ENCODE assay signal across 27 cellular contexts in the genomic region with DNA sequence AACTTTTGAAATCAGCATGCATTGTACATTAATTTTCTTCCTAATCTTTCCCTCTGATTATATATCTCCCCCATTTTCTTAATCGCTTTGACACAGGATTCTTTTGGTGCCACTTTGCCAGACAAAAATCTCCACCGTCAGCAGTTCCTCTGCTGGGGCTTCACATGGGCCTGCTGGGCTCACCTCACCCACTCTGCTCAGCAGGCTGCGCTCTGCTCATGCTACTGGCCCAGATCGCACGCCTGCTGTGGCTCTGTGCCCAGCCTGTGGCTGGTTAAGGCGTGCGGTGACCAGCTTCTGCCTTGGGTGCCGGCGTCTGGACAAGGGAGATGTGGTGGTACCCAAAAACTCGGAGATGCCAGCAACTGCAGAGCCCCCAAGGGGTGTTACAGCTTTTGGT. TPM values are rescaled to one million over a fixed set of nuclear protein-coding genes. Genes with fewer than 3 reads are reported as not detected.
DNase-seq lines count a peak whose midpoint lies in the region; ATAC-seq, FAIRE-seq and TF ChIP-seq lines count a peak whose summit lies in the region.
"Had no signal": no experiment of that assay in that cellular context is flagged by ENCODE, and none has a peak within 500 bp of the region (broad histone marks: within the 10 kb centered on the region; RNA-seq: fewer than 3 reads in every experiment).

No MANE protein-coding gene starts in this region.

- ATAC-seq in HepG2, result no peak
- ATAC-seq in right lobe of liver, result no peak
- ATAC-seq in RWPE2 (ENCODE audit: low read depth), result no peak
- ATAC-seq in GM18868 (IDR thresholded peaks at IDR 0.05; ENCODE audit: unreplicated experiment), result no peak
- ATAC-seq: GM12878, T-helper 17 cell had no signal

- H4K20me1 ChIP-seq in HepG2 (ENCODE audit: insufficient read depth, low read length), result no peaks in the 10 kb centered on the region
- H4K20me1 ChIP-seq: BLaER1 treated with 17β-estradiol and CSF1 and Interleukin-3, amounts not matched to agents 10 nM and 100 nM had no signal

- TF ChIP-seq POLR2A in HepG2 (IDR thresholded peaks at IDR 0.05; ENCODE audit: insufficient read depth in 1 of 2, low read depth in 2 of 2, low read length in 2 of 2) (no peak), right lobe of liver (IDR thresholded peaks at IDR 0.05) (no peak)

- CTCF ChIA-PET in HepG2 (lab: Yijun Ruan, JAX; ENCODE audit: low intra/inter-chr PET ratio, low total read pairs), result no interaction called here

- peaks cover 8% of the 10 kb centered on the region for H3K9me3 Mint-ChIP-seq in mesothelial cell of epicardium
- H3K9me3 Mint-ChIP-seq: CD4-positive, alpha-beta T cell had no signal

- H3K27ac Mint-ChIP-seq in mesothelial cell of epicardium, result peak overlapping the region; percentile 73
- H3K27ac Mint-ChIP-seq: CD4-positive, alpha-beta T cell; IgD-negative memory B cell; T-helper 17 cell had no signal

- H3K4me1 ChIP-seq in HepG2 (ENCODE audit: insufficient read depth, low read length) (no peaks in the 10 kb centered on the region), right lobe of liver (no peaks in the 10 kb centered on the region), RWPE2 (ENCODE audit: insufficient read depth, poor library complexity, severe bottlenecking) (peaks cover 18% of the 10 kb centered on the region)
- H3K4me1 ChIP-seq: BLaER1 treated with 17β-estradiol and CSF1 and Interleukin-3, amounts not matched to agents 10 nM and 100 nM had no signal

- WGBS in HepG2 (ENCODE audit: low lambda C conversion rate), result 17% methylated on average over 5 of the region's 10 CpGs
- WGBS in right lobe of liver (ENCODE audit: insufficient coverage, low coverage, low lambda C conversion rate, missing lambda C conversion rate), result 97% methylated on average over 4 of the region's 10 CpGs

- TF ChIP-seq CTCF in HepG2 (CRISPR knock-in tag; IDR thresholded peaks at IDR 0.05) (no peak), right lobe of liver (IDR thresholded peaks at IDR 0.05) (no peak), RWPE2 (IDR thresholded peaks at IDR 0.05; ENCODE audit: poor library complexity, severe bottlenecking) (no peak), mesothelial cell of epicardium (IDR thresholded peaks at IDR 0.05; ENCODE audit: unreplicated experiment) (no peak)

- H3K4me1 Mint-ChIP-seq in mesothelial cell of epicardium, result peaks cover 17% of the 10 kb centered on the region
- H3K4me1 Mint-ChIP-seq: IgD-negative memory B cell had no signal

- no peak overlapping the region for H3K4me3 Mint-ChIP-seq in mesothelial cell of epicardium
- H3K4me3 Mint-ChIP-seq: CD4-positive, alpha-beta T cell; IgD-negative memory B cell; T-helper 17 cell had no signal

- H3K9me3 ChIP-seq in HepG2 (ENCODE audit: low read length) (no peaks in the 10 kb centered on the region), right lobe of liver (no peaks in the 10 kb centered on the region), RWPE2 (ENCODE audit: severe bottlenecking) (peaks cover 5% of the 10 kb centered on the region)

- DNase-seq in HepG2 (ENCODE audit: low spot score) (no peak), right lobe of liver (no peak), RWPE2 (ENCODE audit: low spot score) (no peak), mesothelial cell of epicardium (ENCODE audit: low spot score in 2 of 2, unreplicated experiment in 2 of 2) (no peak), DMS153 treated with DMSO at 0.1 percent for 48 hours (lab: John Stamatoyannopoulos, UW; ENCODE audit: unreplicated experiment) (no peak), HT-29 (ENCODE audit: low spot score) (no peak)
- DNase-seq: CD4-positive, alpha-beta T cell; EL; GDM1; H7; NCI-H1092 treated with DMSO at 0.1 percent for 48 hours; NCI-H1436; NCI-H1930; NCI-H2107; NCI-H524; NCI-H748 treated with DMSO at 0.1 percent for 48 hours; NK-92 treated with Interleukin-12 subunit alpha and Interleukin-12 subunit beta, amount 100 ng/mL, for 24 hours; PC-3; RPMI8226; SHP77; T-helper 17 cell had no signal

- no peak overlapping the region for H2AFZ ChIP-seq in HepG2 (ENCODE audit: low read length)

- FAIRE-seq in HepG2 (lab: Jason Lieb, UNC), result no peak
- FAIRE-seq: D721Med, GM12878, GM19239 had no signal

- no TSS peak for BruUV-seq in HepG2 (replicated peaks; lab: Mats Ljungman, UMichigan)

- H3K36me3 ChIP-seq in HepG2 (replicated peaks in 1 of 2; ENCODE audit: control insufficient read depth in 1 of 2, insufficient read depth in 2 of 2, low read length in 2 of 2) (no peaks in the 10 kb centered on the region), right lobe of liver (no peaks in the 10 kb centered on the region), RWPE2 (ENCODE audit: low read depth) (no peaks in the 10 kb centered on the region)

- H3K4me2 ChIP-seq in HepG2 (ENCODE audit: low read depth, low read length), result no peak overlapping the region
- H3K4me2 ChIP-seq: BLaER1 treated with 17β-estradiol and CSF1 and Interleukin-3, amounts not matched to agents 10 nM and 100 nM had no signal

- no peaks in the 10 kb centered on the region for H3K79me2 ChIP-seq in HepG2 (ENCODE audit: insufficient read depth, low read length)

- in situ Hi-C loops in HepG2 (cut with HindIII; ENCODE audit: extremely low pct_ligation_motif_present, low pct_unique_long_range_greater_than_20kb), result loop anchor here (5.0 kb wide), 1 partner anchor 364 kb away; no protein-coding TSS in a partner anchor

- TF ChIP-seq RAD21 in HepG2 (CRISPR knock-in tag; IDR thresholded peaks at IDR 0.05), result no peak

- POLR2A ChIA-PET in HepG2 (lab: Yijun Ruan, JAX), result no interaction called here

- H3K27ac ChIP-seq in HepG2 (ENCODE audit: extremely low read length, insufficient read depth, low read length), result no peak overlapping the region
- no peak overlapping the region for H3K27ac ChIP-seq in right lobe of liver
- H3K27ac ChIP-seq in RWPE2 (ENCODE audit: poor library complexity, severe bottlenecking), result peak overlapping the region; percentile 28
- H3K27ac ChIP-seq: BLaER1 treated with 17β-estradiol and CSF1 and Interleukin-3, amounts not matched to agents 10 nM and 100 nM had no signal

- peaks cover 3% of the 10 kb centered on the region for H3K36me3 Mint-ChIP-seq in mesothelial cell of epicardium
- H3K36me3 Mint-ChIP-seq: IgD-negative memory B cell had no signal

- H3K9ac ChIP-seq in HepG2 (ENCODE audit: insufficient read depth, low read depth, low read length), result no peak overlapping the region
- H3K9ac ChIP-seq: BLaER1 treated with 17β-estradiol and CSF1 and Interleukin-3, amounts not matched to agents 10 nM and 100 nM had no signal

- no peaks in the 10 kb centered on the region for H3K27me3 Mint-ChIP-seq in mesothelial cell of epicardium (ENCODE audit: low read depth)

- H3K27me3 ChIP-seq in HepG2 (ENCODE audit: control insufficient read depth in 1 of 2, insufficient read depth in 2 of 2, low read length in 2 of 2), result peaks cover 0 to 9% of the 10 kb centered on the region in 2 experiments; a peak in 2 of 5 replicates
- H3K27me3 ChIP-seq in right lobe of liver, result no peaks in the 10 kb centered on the region
- H3K27me3 ChIP-seq in RWPE2 (ENCODE audit: insufficient read depth, poor library complexity, severe bottlenecking), result no peaks in the 10 kb centered on the region
- H3K27me3 ChIP-seq: BLaER1 treated with 17β-estradiol and CSF1 and Interleukin-3, amounts not matched to agents 10 nM and 100 nM had no signal

- H3K4me3 ChIP-seq in HepG2 (replicated peaks in 1 of 3; ENCODE audit: insufficient read depth in 1 of 3, low read depth in 2 of 3, low read length in 3 of 3) (no peak overlapping the region), right lobe of liver (no peak overlapping the region), RWPE2 (ENCODE audit: severe bottlenecking) (no peak overlapping the region)
- H3K4me3 ChIP-seq: BLaER1 treated with 17β-estradiol and CSF1 and Interleukin-3, amounts not matched to agents 10 nM and 100 nM; GM12878 had no signal

- intact Hi-C loops in HepG2 (cut with micrococcal nuclease; ENCODE audit: unreplicated experiment), result no loop called here
- intact Hi-C loops in right lobe of liver (cut with DNase I), result loop anchor here in 1 of 2 donors (10.0 kb wide), 1 partner anchor 357 kb away; no protein-coding TSS in a partner anchor

- no peak for TF ChIP-seq EP300 in HepG2 (IDR thresholded peaks at IDR 0.05; ENCODE audit: low read depth in 2 of 2, low read length in 2 of 2)
- TF ChIP-seq EP300 in HepG2 (CRISPR knock-in tag; IDR thresholded peaks at IDR 0.05; ENCODE audit: borderline replicate concordance), result no peak

TF ChIP-seq in HepG2, 621 proteins besides CTCF, POLR2A, EP300 and RAD21:
- TF ChIP-seq MAFK (conservative IDR thresholded peaks at IDR 0.05 in 1 of 2, IDR thresholded peaks at IDR 0.05 in 1 of 2; ENCODE audit: low read length in 2 of 2), result peak; percentile 31 to 51; a peak in 2 of 4 replicates
- no peak for TF ChIP-seq ZNF12 (CRISPR knock-in tag; IDR thresholded peaks at IDR 0.05)
- TF ChIP-seq ZNF10 (CRISPR knock-in tag; IDR thresholded peaks at IDR 0.05; ENCODE audit: borderline replicate concordance, low read depth), result no peak

RNA-seq across cellular contexts. Expression of gene UCHL1, which starts 31.1 kb away (rescaled TPM):
- total RNA-seq in HepG2 (2016; rRNA removed; fragmentation: Illumina TruSeq; extraction: Trizol) (not detected in 2 replicates), right lobe of liver (1 to 10 TPM in 3 of 6 experiments, under 1 TPM in 2, not detected in 1; 0.44 to 8.7 (median 1.6) TPM), mesothelial cell of epicardium (161 to 181 TPM (median 163 TPM) in 3 replicates)
- total RNA-seq in HepG2 (2016; cell fraction: cytosol; rRNA removed; fragmentation: Illumina TruSeq; extraction: Trizol; ENCODE audit: low read depth), result not detected in 2 replicates
- total RNA-seq in HepG2 (2016; cell fraction: insoluble cytoplasmic fraction; rRNA removed; fragmentation: Illumina TruSeq; extraction: Trizol), result 0.13 TPM in 1 of 2 replicates, not detected in the other
- total RNA-seq in HepG2 (2016; cell fraction: membrane; rRNA removed; fragmentation: Illumina TruSeq; extraction: Trizol), result not detected in 2 replicates
- total RNA-seq in HepG2 (2016; cell fraction: nucleus; rRNA removed; fragmentation: Illumina TruSeq; extraction: Trizol), result not detected in 2 replicates
- not detected in 2 replicates for polyA plus RNA-seq in HepG2 (2011; rRNA removed)
- 0.08 and 0.13 TPM in 2 replicates for polyA plus RNA-seq in HepG2 (2011; cell fraction: cytosol; rRNA removed)
- polyA plus RNA-seq in HepG2 (2011; cell fraction: nucleus; rRNA removed), result 0.29 and 0.45 TPM in 2 replicates
- not detected in 2 replicates for polyA plus RNA-seq in HepG2 (2012)
- not detected in 2 replicates for polyA plus RNA-seq in HepG2 (2016; cell fraction: cytosol; fragmentation: Illumina TruSeq; extraction: Trizol; ENCODE audit: low read depth)
- polyA plus RNA-seq in HepG2 (2016; cell fraction: insoluble cytoplasmic fraction; fragmentation: Illumina TruSeq; extraction: Trizol; ENCODE audit: low read depth), result not detected in 2 replicates
- 0.21 TPM in 1 of 2 replicates, not detected in the other for polyA plus RNA-seq in HepG2 (2016; cell fraction: membrane; fragmentation: Illumina TruSeq; extraction: Trizol; ENCODE audit: low read depth)
- not detected in 2 replicates for polyA plus RNA-seq in HepG2 (2016; cell fraction: nucleus; fragmentation: Illumina TruSeq; extraction: Trizol; ENCODE audit: insufficient read depth, low read depth)
- not detected in 2 replicates for polyA minus RNA-seq in HepG2 (2011; rRNA and poly(A)+ RNA removed; ENCODE audit: low replicate concordance)
- not detected in 2 replicates for polyA minus RNA-seq in HepG2 (2011; cell fraction: cytosol; rRNA and poly(A)+ RNA removed)
- not detected in 2 replicates for polyA minus RNA-seq in HepG2 (2011; cell fraction: nucleus; rRNA and poly(A)+ RNA removed)
- total RNA-seq in HT-29 (2014; rRNA removed; shearing (Covaris generic)), result not detected in 2 replicates
- total RNA-seq: CD4-positive, alpha-beta T cell; T-helper 17 cell had no signal

Comparison
In these comparisons a context has a peak if more than half of its experiments do, and no peak if none do; other contexts are left out.
1. RNA of gene UCHL1, which starts 31.1 kb away (total RNA-seq): 161 to 181 TPM in mesothelial cell of epicardium; 0.44 to 8.7 TPM in right lobe of liver, 0.13 TPM in HepG2 and not detected in HT-29; every median in the first group is over 10 times any median in the second.